34 cellular contexts compared by ENCODE assay signal in the genomic region with DNA sequence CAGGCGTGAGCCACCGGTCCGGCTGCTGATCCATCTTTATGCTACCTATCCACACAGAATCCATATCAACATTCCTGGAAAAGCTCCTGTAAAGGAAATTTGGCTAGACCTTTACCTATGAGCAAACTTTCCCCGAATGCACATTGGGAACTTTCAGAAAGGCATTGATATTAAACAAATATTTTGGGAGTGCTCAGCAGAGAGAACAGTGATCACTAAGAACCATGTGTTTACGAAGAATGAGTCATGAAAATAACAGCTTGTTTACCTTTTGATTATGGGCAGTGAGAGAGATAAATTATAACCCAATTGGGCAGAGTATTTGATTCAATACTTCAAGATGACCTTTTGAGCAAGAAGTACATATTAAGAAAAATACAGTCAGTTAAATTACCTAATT.
"Had no signal": no experiment of that assay in that cellular context is flagged by ENCODE, and none has a peak within 500 bp of the region (broad histone marks: within the 10 kb centered on the region; RNA-seq: fewer than 3 reads in every experiment).

No MANE protein-coding gene starts in this region.

- H3K27ac ChIP-seq: ascending aorta, breast epithelium, esophagus muscularis mucosa, foreskin keratinocyte, gastrocnemius medialis, heart left ventricle, WERI-Rb-1 had no signal

- ATAC-seq: activated CD4-positive, CD25-positive, alpha-beta regulatory T cell treated with anti-CD3 and anti-CD28 coated beads, Interleukin-2, amount 50 U/mL, for 24 hours; activated CD8-positive, alpha-beta T cell treated with anti-CD3 and anti-CD28 coated beads for 36 hours; activated naive CD4-positive, alpha-beta T cell treated with anti-CD3 and anti-CD28 coated beads, Interleukin-2, amount 50 U/mL, for 72 hours; activated T-cell treated with anti-CD3 and anti-CD28 coated beads, Interleukin-2, amount 50 U/mL, for 72 hours; effector memory CD8-positive, alpha-beta T cell; foreskin keratinocyte; gastrocnemius medialis; heart left ventricle had no signal

- H3K4me3 ChIP-seq: ascending aorta, breast epithelium, esophagus muscularis mucosa, gastrocnemius medialis, heart left ventricle had no signal

- H3K36me3 ChIP-seq: ascending aorta, breast epithelium, esophagus muscularis mucosa, gastrocnemius medialis, heart left ventricle, WERI-Rb-1 had no signal

- H3K27me3 ChIP-seq: ascending aorta, breast epithelium, esophagus muscularis mucosa, foreskin keratinocyte, gastrocnemius medialis, heart left ventricle had no signal

- H3K27me3 Mint-ChIP-seq: activated B cell treated with CpG ODN at 0.5 μM for 24 hours; activated CD8-positive, alpha-beta T cell treated with anti-CD3 and anti-CD28 coated beads for 36 hours; activated naive CD4-positive, alpha-beta T cell treated with anti-CD3 and anti-CD28 coated beads, Interleukin-2, amount 10 ng/mL, durations not matched to agents 7 days and 5 days; activated naive CD8-positive, alpha-beta T cell treated with anti-CD3 and anti-CD28 coated beads, Interleukin-2, amount 10 ng/mL, durations not matched to agents 7 days and 5 days; effector memory CD8-positive, alpha-beta T cell had no signal

- H3K36me3 Mint-ChIP-seq: activated naive CD4-positive, alpha-beta T cell treated with anti-CD3 and anti-CD28 coated beads, Interleukin-2, amount 10 ng/mL, durations not matched to agents 7 days and 5 days; activated naive CD4-positive, alpha-beta T cell treated with anti-CD3 and anti-CD28 coated beads, Interleukin-2, amount 50 U/mL, for 72 hours; activated naive CD8-positive, alpha-beta T cell treated with anti-CD3 and anti-CD28 coated beads, Interleukin-2, amount 10 ng/mL, durations not matched to agents 7 days and 5 days; brain had no signal

- H3K27ac Mint-ChIP-seq: activated B cell treated with CpG ODN at 0.5 μM for 24 hours; activated CD8-positive, alpha-beta T cell treated with anti-CD3 and anti-CD28 coated beads for 36 hours; activated naive CD4-positive, alpha-beta T cell treated with anti-CD3 and anti-CD28 coated beads, Interleukin-2, amount 10 ng/mL, durations not matched to agents 7 days and 5 days; activated naive CD4-positive, alpha-beta T cell treated with anti-CD3 and anti-CD28 coated beads, Interleukin-2, amount 50 U/mL, for 72 hours; activated naive CD8-positive, alpha-beta T cell treated with anti-CD3 and anti-CD28 coated beads, Interleukin-2, amount 10 ng/mL, durations not matched to agents 7 days and 5 days; activated T-cell treated with anti-CD3 and anti-CD28 coated beads, Interleukin-2, amount 50 U/mL, for 72 hours; brain; effector memory CD8-positive, alpha-beta T cell; T-helper 2 cell treated with Interferon-gamma antibody and Interleukin-4, amounts not matched to agents 5 μg/mL and 100 μg/mL, for 36 hours had no signal

- H3K4me3 Mint-ChIP-seq: activated B cell treated with CpG ODN at 0.5 μM for 24 hours; activated CD8-positive, alpha-beta T cell treated with anti-CD3 and anti-CD28 coated beads for 36 hours; activated naive CD4-positive, alpha-beta T cell treated with anti-CD3 and anti-CD28 coated beads, Interleukin-2, amount 10 ng/mL, durations not matched to agents 7 days and 5 days; activated naive CD8-positive, alpha-beta T cell treated with anti-CD3 and anti-CD28 coated beads, Interleukin-2, amount 10 ng/mL, durations not matched to agents 7 days and 5 days; activated T-cell treated with anti-CD3 and anti-CD28 coated beads, Interleukin-2, amount 50 U/mL, for 72 hours; brain; effector memory CD8-positive, alpha-beta T cell; T-helper 2 cell treated with Interferon-gamma antibody and Interleukin-4, amounts not matched to agents 5 μg/mL and 100 μg/mL, for 36 hours had no signal

- DNase-seq: activated B cell treated with CpG ODN at 0.5 μM for 24 hours; activated CD4-positive, alpha-beta T cell treated with anti-CD3 and anti-CD28 coated beads for 48 hours; activated CD4-positive, alpha-beta T cell treated with anti-CD3 and anti-CD28 coated beads, Interleukin-2, amount 50 U/mL, for 1 hour; activated CD4-positive, alpha-beta T cell treated with anti-CD3 and anti-CD28 coated beads, Interleukin-2, amount 50 U/mL, for 48 hours; activated CD8-positive, alpha-beta memory T cell treated with anti-CD3 and anti-CD28 coated beads for 24 hours; activated CD8-positive, alpha-beta memory T cell treated with anti-CD3 and anti-CD28 coated beads, Interleukin-2, amount 50 U/mL, for 4 hours; activated CD8-positive, alpha-beta T cell treated with anti-CD3 and anti-CD28 coated beads for 36 hours; activated gamma-delta T cell; activated naive CD4-positive, alpha-beta T cell; activated naive CD4-positive, alpha-beta T cell treated with anti-CD3 and anti-CD28 coated beads, Interleukin-2, amount 10 ng/mL, durations not matched to agents 7 days and 5 days; activated naive CD8-positive, alpha-beta T cell treated with anti-CD3 and anti-CD28 coated beads, Interleukin-2, amount 10 ng/mL, durations not matched to agents 7 days and 5 days; activated T-cell treated with anti-CD3 and anti-CD28 coated beads, Interleukin-2, amount 50 U/mL, for 1 hour; activated T-cell treated with anti-CD3 and anti-CD28 coated beads, Interleukin-2, amount 50 U/mL, for 72 hours; caudate nucleus; cortex of kidney; dermis blood vessel endothelial cell; effector CD4-positive, alpha-beta T cell; effector memory CD8-positive, alpha-beta T cell; erythroblast; foreskin keratinocyte; gastrocnemius medialis; glutamatergic neuron; heart left ventricle; hypothalamus; T1000; WERI-Rb-1 had no signal

- H3K4me1 Mint-ChIP-seq: activated B cell treated with CpG ODN at 0.5 μM for 24 hours; activated naive CD4-positive, alpha-beta T cell treated with anti-CD3 and anti-CD28 coated beads, Interleukin-2, amount 10 ng/mL, durations not matched to agents 7 days and 5 days; activated naive CD8-positive, alpha-beta T cell treated with anti-CD3 and anti-CD28 coated beads, Interleukin-2, amount 10 ng/mL, durations not matched to agents 7 days and 5 days; brain had no signal

- FAIRE-seq: colon had no signal

- H3K4me1 ChIP-seq: ascending aorta, breast epithelium, esophagus muscularis mucosa, foreskin keratinocyte, gastrocnemius medialis, heart left ventricle had no signal
